8 cellular contexts compared by ENCODE assay signal in the genomic region with DNA sequence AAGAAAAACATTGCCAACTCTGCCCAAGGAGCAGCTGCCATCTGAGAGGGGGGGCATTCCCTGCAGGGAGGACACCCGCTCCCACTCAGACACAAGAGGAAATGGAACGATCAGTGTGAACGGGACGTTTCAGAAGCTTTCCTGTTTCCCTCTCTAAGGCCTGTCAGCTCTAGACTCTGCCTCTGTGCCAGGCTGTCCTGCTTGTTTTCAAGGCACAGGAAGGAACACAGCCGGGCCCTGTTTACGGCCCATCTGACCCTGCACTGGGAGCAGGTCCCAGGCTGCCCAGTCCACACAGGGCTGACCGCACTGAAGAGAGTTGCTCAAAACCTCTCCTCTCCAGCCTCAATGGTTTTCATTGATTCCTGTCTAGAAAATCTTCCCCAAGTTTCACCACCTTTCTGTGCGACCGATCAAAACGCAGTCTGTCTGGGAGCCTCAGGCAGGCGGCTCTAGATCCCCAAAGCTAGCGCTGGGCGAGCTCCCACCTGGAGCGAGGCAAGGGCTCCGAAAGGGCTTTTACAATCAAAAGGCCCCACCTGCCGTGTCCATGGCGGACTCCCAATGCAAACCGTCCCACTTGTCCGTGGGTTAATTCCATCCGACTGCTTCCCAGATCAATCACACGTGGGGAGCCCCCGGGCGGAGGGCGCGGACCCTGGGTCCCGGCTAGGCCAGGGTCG. TPM values are rescaled to one million over a fixed set of nuclear protein-coding genes. Genes with fewer than 3 reads are reported as not detected.
DNase-seq lines count a peak whose midpoint lies in the region; ATAC-seq and TF ChIP-seq lines count a peak whose summit lies in the region.

No MANE protein-coding gene starts in this region.

- H3K27ac ChIP-seq in KOPT-K1 (ENCODE audit: low read depth, low read length, poor library complexity, severe bottlenecking) (peak overlapping the region; percentile 84), body of pancreas (peak overlapping the region; percentile 88 to 93 (median 92))

- H3K4me3 ChIP-seq in AG10803 (ENCODE audit: low read length) (peak overlapping the region; percentile 78), body of pancreas (no peak overlapping the region), kidney epithelial cell (ENCODE audit: low read depth, low read length) (peak overlapping the region; percentile 55)

- H3K27me3 ChIP-seq in body of pancreas (no peaks in the 10 kb centered on the region), kidney epithelial cell (ENCODE audit: control insufficient read depth, insufficient read depth, low read length) (no peaks in the 10 kb centered on the region)

- no peaks in the 10 kb centered on the region for H3K9me3 ChIP-seq in KOPT-K1 (ENCODE audit: insufficient read depth, low read length, poor library complexity, severe bottlenecking)
- no peaks in the 10 kb centered on the region for H3K9me3 ChIP-seq in body of pancreas

- 52 to 63% methylated on average over 25 to 27 of the region's 27 CpGs for WGBS in body of pancreas, 2 donors

- DNase-seq in AG10803 (ENCODE audit: low read depth) (peak; percentile 47), body of pancreas (peak in 1 of 4 donors; percentile 46), kidney epithelial cell (ENCODE audit: low read depth) (no peak), DMS53 treated with DMSO at 0.1 percent for 48 hours (lab: John Stamatoyannopoulos, UW; ENCODE audit: unreplicated experiment) (no peak), glomerular visceral epithelial cell (ENCODE audit: extremely low spot score) (no peak), LoVo (ENCODE audit: low spot score) (no peak)
- peak; percentile 15 for DNase-seq in stimulated activated naive CD4-positive, alpha-beta T cell treated with Interleukin-2 at 50 U/mL for 16 hours (lab: John Stamatoyannopoulos, UW)

- intact Hi-C loops in body of pancreas (cut with DNase I) = no loop called here

- peaks cover 18% of the 10 kb centered on the region for H3K36me3 ChIP-seq in KOPT-K1 (ENCODE audit: insufficient read depth, low read length)
- no peaks in the 10 kb centered on the region for H3K36me3 ChIP-seq in body of pancreas (replicated peaks in 1 of 2; ENCODE audit: insufficient read depth in 1 of 2, low read depth in 2 of 2)
- no peaks in the 10 kb centered on the region for H3K36me3 ChIP-seq in kidney epithelial cell (ENCODE audit: control insufficient read depth, insufficient read depth, low read length)

- H3K4me1 ChIP-seq in body of pancreas = peaks cover 41% of the 10 kb centered on the region

- peak; percentile 7 for ATAC-seq in body of pancreas

- peak in 1 of 3 donors; percentile 22 for TF ChIP-seq POLR2A in body of pancreas (IDR thresholded peaks at IDR 0.05)

- TF ChIP-seq CTCF in AG10803 (conservative IDR thresholded peaks at IDR 0.05; ENCODE audit: low read length) = no peak
- no peak for TF ChIP-seq CTCF in body of pancreas (IDR thresholded peaks at IDR 0.05)
- no peak for TF ChIP-seq CTCF in kidney epithelial cell (IDR thresholded peaks at IDR 0.05; ENCODE audit: insufficient read depth, low read length, poor library complexity, severe bottlenecking)

RNA-seq across cellular contexts. Expression of a gene that starts 1.5 kb away (rescaled TPM):
- 100 to 1,000 TPM in 1 of 2 donors, 10 to 100 TPM in 1; 61.0 to 269 TPM for total RNA-seq in body of pancreas
- 309 and 349 TPM in 2 replicates for total RNA-seq in kidney epithelial cell

RNA-seq across cellular contexts. Expression of a gene that starts 20.1 kb away (rescaled TPM):
- total RNA-seq in body of pancreas = 1 to 10 TPM in 1 of 2 donors, not detected in 1; 7.6 TPM
- 11.3 and 14.5 TPM in 2 replicates for total RNA-seq in kidney epithelial cell

RNA-seq across cellular contexts. Expression of a gene that starts 28.2 kb away (rescaled TPM):
- 100 to 1,000 TPM in 1 of 2 donors, 10 to 100 TPM in 1; 95.9 to 104 TPM for total RNA-seq in body of pancreas
- total RNA-seq in kidney epithelial cell = 204 and 218 TPM in 2 replicates

Comparison
In these comparisons a context has a peak if more than half of its experiments do, and no peak if none do; other contexts are left out.
1. DNase-seq: peak in AG10803 (single experiment) and stimulated activated naive CD4-positive, alpha-beta T cell treated with Interleukin-2 at 50 U/mL for 16 hours (single experiment); none in kidney epithelial cell (single experiment), DMS53 treated with DMSO at 0.1 percent for 48 hours (single experiment), glomerular visceral epithelial cell (single experiment) and LoVo (single experiment).
2. H3K4me3 ChIP-seq: peak in AG10803 (single experiment) and kidney epithelial cell (single experiment); none in body of pancreas (0 of 2).